In the genomic region with DNA sequence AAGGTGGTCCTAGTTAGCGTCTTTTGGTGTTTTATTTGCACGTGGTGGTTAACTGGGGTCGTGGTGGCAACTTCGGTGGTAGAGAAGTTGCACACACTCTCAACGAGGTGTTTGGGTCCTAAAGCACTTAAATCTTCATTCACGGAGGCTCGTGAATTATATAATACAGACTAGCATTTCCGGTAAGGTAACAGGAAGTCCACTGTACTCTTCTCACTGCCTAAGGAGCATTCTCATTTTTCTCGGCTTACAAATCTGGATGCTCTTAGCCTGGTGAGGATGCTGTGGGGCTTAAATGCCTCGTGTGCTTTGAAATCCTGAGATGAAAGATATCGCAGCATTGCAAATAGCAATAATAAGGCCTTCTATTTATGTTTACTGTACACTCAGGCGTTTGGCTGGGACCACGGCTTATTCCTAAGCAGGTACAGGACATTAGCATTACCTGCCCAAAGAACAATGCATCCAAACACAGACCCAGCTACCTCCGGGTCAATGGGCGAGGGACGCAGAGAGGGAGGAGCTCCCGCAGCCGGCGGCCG, we compare ENCODE assay signal across 8 cellular contexts. TPM values are rescaled to one million over a fixed set of nuclear protein-coding genes. Genes with fewer than 3 reads are reported as not detected.
DNase-seq lines count a peak whose midpoint lies in the region; ATAC-seq, FAIRE-seq and TF ChIP-seq lines count a peak whose summit lies in the region.

No MANE protein-coding gene starts in this region.

- no peak for ATAC-seq in GM21825 (IDR thresholded peaks at IDR 0.05; ENCODE audit: unreplicated experiment)

- no peak for TF ChIP-seq CTCF in 22Rv1 (IDR thresholded peaks at IDR 0.05)
- TF ChIP-seq CTCF in GM10266 (IDR thresholded peaks at IDR 0.05; ENCODE audit: control insufficient read depth, insufficient read depth, low read depth, missing control alignments): no peak
- TF ChIP-seq CTCF in WI38 (IDR thresholded peaks at IDR 0.05; ENCODE audit: low read depth, low read length): no peak

- H3K4me3 ChIP-seq in WI38 (ENCODE audit: low read depth, low read length): peak overlapping the region; percentile 84

- no peak for FAIRE-seq in frontal cortex (lab: Jason Lieb, UNC)

- DNase-seq in GM10266 (ENCODE audit: extremely low spot score): peak; percentile 47
- DNase-seq in LHCN-M2 (ENCODE audit: low read depth): peak; percentile 21
- DNase-seq in frontal cortex (ENCODE audit: low spot score in 2 of 2): peak; percentile 30 to 32
- peak; percentile 22 for DNase-seq in pons (ENCODE audit: low spot score)
- DNase-seq in OCI-M2 (lab: John Stamatoyannopoulos, UW; ENCODE audit: unreplicated experiment): no peak

- peak overlapping the region; percentile 91 for H3K27ac ChIP-seq in 22Rv1

RNA-seq across cellular contexts. Expression of a gene that starts 1.0 kb away (rescaled TPM):
- total RNA-seq in LHCN-M2 (2014; rRNA removed) (65.7 and 70.4 TPM in 2 replicates), frontal cortex (128 TPM)
- polyA plus RNA-seq in LHCN-M2 (2012): 40.2 TPM
